ENCODE assay signal across 13 cellular contexts in genomic region chr1:19232526-19232851, GRCh38. TPM values are rescaled to one million over a fixed set of nuclear protein-coding genes. Genes with fewer than 3 reads are reported as not detected.
DNase-seq lines count a peak whose midpoint lies in the region; ATAC-seq and TF ChIP-seq lines count a peak whose summit lies in the region.
"Had no signal": no experiment of that assay in that cellular context is flagged by ENCODE, and none has a peak within 500 bp of the region (broad histone marks: within the 10 kb centered on the region; RNA-seq: fewer than 3 reads in every experiment).

No MANE protein-coding gene starts in this region.

- H3K27me3 ChIP-seq in thyroid gland = no peaks in the 10 kb centered on the region

- no peaks in the 10 kb centered on the region for H3K9me3 Mint-ChIP-seq in chondrocyte (ENCODE audit: low read depth)
- H3K9me3 Mint-ChIP-seq: immature natural killer cell; T-helper 1 cell treated with Interleukin-12 subunit alpha and Interleukin-12 subunit beta and Interleukin-4 antibody, amounts not matched to agents 30 μg/mL and 1 μg/mL, for 36 hours had no signal

- H3K36me3 Mint-ChIP-seq in chondrocyte (ENCODE audit: low read depth) = peaks cover 27% of the 10 kb centered on the region

- no peaks in the 10 kb centered on the region for H3K27me3 Mint-ChIP-seq in chondrocyte (ENCODE audit: low read depth)

- no peak for TF ChIP-seq POLR2A in thyroid gland (IDR thresholded peaks at IDR 0.05)

- intact Hi-C loops in thyroid gland (cut with DNase I) = no loop called here

- peaks cover 3 to 18% of the 10 kb centered on the region in 2 donors for H3K4me1 ChIP-seq in thyroid gland

- peaks cover 30 to 46% of the 10 kb centered on the region in 2 donors for H3K36me3 ChIP-seq in thyroid gland

- DNase-seq in NCI-H82 (lab: John Stamatoyannopoulos, UW) (peak; percentile 18), NCI-H82 treated with DMSO at 0.1 percent for 48 hours (lab: John Stamatoyannopoulos, UW; ENCODE audit: unreplicated experiment) (no peak), chondrocyte (ENCODE audit: low spot score) (no peak), kidney tubule cell (ENCODE audit: low spot score) (peak; percentile 10), thyroid gland (peak; percentile 30 to 57)
- DNase-seq in stimulated activated CD4-positive, alpha-beta T cell treated with anti-CD3 and anti-CD28 coated beads, Interleukin-4, amount 100 ng/mL, for 1 hour = no peak
- DNase-seq in stimulated activated CD4-positive, alpha-beta T cell treated with anti-CD3 and anti-CD28 coated beads, Interleukin-4, amount 100 ng/mL, for 4 hours = no peak
- DNase-seq: activated T-cell treated with anti-CD3 and anti-CD28 coated beads for 4 hours, cortex of kidney, GF-D8, immature natural killer cell had no signal

- peak overlapping the region; percentile 59 for H3K27ac Mint-ChIP-seq in chondrocyte (ENCODE audit: unreplicated experiment)
- H3K27ac Mint-ChIP-seq: T-helper 1 cell treated with Interleukin-12 subunit alpha and Interleukin-12 subunit beta and Interleukin-4 antibody, amounts not matched to agents 30 μg/mL and 1 μg/mL, for 36 hours had no signal

- peak; percentile 40 for TF ChIP-seq CTCF in chondrocyte (IDR thresholded peaks at IDR 0.05)
- peak in 1 of 6 experiments; percentile 14 for TF ChIP-seq CTCF in thyroid gland (IDR thresholded peaks at IDR 0.05)

- no peak overlapping the region for H3K4me3 Mint-ChIP-seq in chondrocyte (ENCODE audit: unreplicated experiment)
- H3K4me3 Mint-ChIP-seq: immature natural killer cell; T-helper 1 cell treated with Interleukin-12 subunit alpha and Interleukin-12 subunit beta and Interleukin-4 antibody, amounts not matched to agents 30 μg/mL and 1 μg/mL, for 36 hours had no signal

- H3K9me3 ChIP-seq in thyroid gland = no peaks in the 10 kb centered on the region

- no peak overlapping the region for H3K4me3 ChIP-seq in thyroid gland (replicated peaks in 1 of 3)

- peaks cover 8% of the 10 kb centered on the region for H3K4me1 Mint-ChIP-seq in chondrocyte (ENCODE audit: low read depth)
- H3K4me1 Mint-ChIP-seq: immature natural killer cell had no signal

- ATAC-seq in GM19467 (IDR thresholded peaks at IDR 0.05; ENCODE audit: unreplicated experiment) = no peak

- no peak overlapping the region for H3K27ac ChIP-seq in thyroid gland

RNA-seq across cellular contexts. Expression of gene EMC1, which starts 18.8 kb away (rescaled TPM):
- total RNA-seq in chondrocyte (51.9 to 55.6 TPM (median 55.2 TPM) in 3 replicates), thyroid gland (10 to 100 TPM; 32.8 to 54.1 (median 43.0) TPM)

RNA-seq across cellular contexts. Expression of gene MRTO4, which starts 19.1 kb away (rescaled TPM):
- total RNA-seq in chondrocyte (16.2 to 20.4 TPM (median 17.7 TPM) in 3 replicates), thyroid gland (10 to 100 TPM; 16.0 to 19.5 (median 17.5) TPM)

RNA-seq across cellular contexts. Expression of gene UBR4, which starts 22.4 kb away (rescaled TPM):
- total RNA-seq in chondrocyte (133 to 144 TPM (median 135 TPM) in 3 replicates), thyroid gland (100 to 1,000 TPM; 110 to 221 (median 160) TPM)

RNA-seq across cellular contexts. Expression of gene AKR7A3, which starts 56.1 kb away (rescaled TPM):
- 0.45 to 1.5 TPM (median 0.51 TPM) in 3 replicates for total RNA-seq in chondrocyte
- total RNA-seq in thyroid gland = 1 to 10 TPM; 1.8 to 3.5 (median 2.3) TPM

Comparison
In these comparisons a context has a peak if more than half of its experiments do, and no peak if none do; other contexts are left out.
1. DNase-seq: peak in NCI-H82 (single experiment), kidney tubule cell (single experiment) and thyroid gland (2 of 2); none in NCI-H82 treated with DMSO at 0.1 percent for 48 hours (single experiment), chondrocyte (single experiment), stimulated activated CD4-positive, alpha-beta T cell treated with anti-CD3 and anti-CD28 coated beads, Interleukin-4, amount 100 ng/mL, for 1 hour (single experiment) and stimulated activated CD4-positive, alpha-beta T cell treated with anti-CD3 and anti-CD28 coated beads, Interleukin-4, amount 100 ng/mL, for 4 hours (0 of 2).